ENCODE assay signal across 1 cellular context in genomic region chr13:26253787-26254582, GRCh38.
TF ChIP-seq lines count a peak whose summit lies in the region.

Gene CDK8 (plus strand): TSS chr13:26254129. CDS start chr13:26254642, 513 bp downstream.

TF ChIP-seq in HepG2, 621 proteins besides CTCF, POLR2A, EP300 and RAD21 (continued from another document and continues in another):
- TF ChIP-seq TBL1XR1 (IDR thresholded peaks at IDR 0.05; ENCODE audit: borderline replicate concordance, low read length, partially characterized antibody), result no peak
- TF ChIP-seq MEF2D (CRISPR knock-in tag; IDR thresholded peaks at IDR 0.05), result no peak
- TF ChIP-seq U2AF2 (IDR thresholded peaks at IDR 0.05; ENCODE audit: low read depth, low read length), result no peak
- no peak for TF ChIP-seq ATF3 (CRISPR knock-in tag; IDR thresholded peaks at IDR 0.05)
- no peak for TF ChIP-seq MTERF4 (CRISPR knock-in tag; IDR thresholded peaks at IDR 0.05)
- TF ChIP-seq SMC3 (IDR thresholded peaks at IDR 0.05; ENCODE audit: low read length), result no peak
- TF ChIP-seq NFIC (IDR thresholded peaks at IDR 0.05; ENCODE audit: low read length), result no peak
- peak; percentile 80 for TF ChIP-seq XRCC5 (optimal IDR thresholded peaks at IDR 0.05; ENCODE audit: low read length)
- no peak for TF ChIP-seq ZNF251 (CRISPR knock-in tag; IDR thresholded peaks at IDR 0.05)
- no peak for TF ChIP-seq CREB3 (CRISPR knock-in tag; IDR thresholded peaks at IDR 0.05)
- no peak for TF ChIP-seq NFE2 (CRISPR knock-in tag; IDR thresholded peaks at IDR 0.05)
- 0 out of 2 replicates have a peak, but pooled peaks have one; percentile 49 for TF ChIP-seq HNRNPL (IDR thresholded peaks at IDR 0.05; ENCODE audit: low read depth, low read length)
- no peak for TF ChIP-seq MAFG (CRISPR knock-in tag; IDR thresholded peaks at IDR 0.05)
- TF ChIP-seq NKX3-1 (CRISPR knock-in tag; IDR thresholded peaks at IDR 0.05), result no peak
- no peak for TF ChIP-seq TOPORS (CRISPR knock-in tag; IDR thresholded peaks at IDR 0.05)
- peak; percentile 80; the same call in 1 of the 2 replicates for TF ChIP-seq KDM5A (IDR thresholded peaks at IDR 0.05; ENCODE audit: borderline replicate concordance, low read length)
- no peak for TF ChIP-seq CENPX (CRISPR knock-in tag; IDR thresholded peaks at IDR 0.05)
- no peak for TF ChIP-seq MATR3 (CRISPR knock-in tag; IDR thresholded peaks at IDR 0.05)
- TF ChIP-seq SAFB2 (CRISPR knock-in tag; IDR thresholded peaks at IDR 0.05; ENCODE audit: borderline replicate concordance, low read depth), result no peak; the same call in 1 of the 2 replicates
- TF ChIP-seq ZNF614 (CRISPR knock-in tag; IDR thresholded peaks at IDR 0.05; ENCODE audit: borderline replicate concordance), result no peak
- no peak for TF ChIP-seq CEBPZ (IDR thresholded peaks at IDR 0.05; ENCODE audit: low read length)
- no peak for TF ChIP-seq ZFP36 (IDR thresholded peaks at IDR 0.05; ENCODE audit: borderline replicate concordance, low read depth, low read length, partially characterized antibody)
- TF ChIP-seq ATF7-NPFF (CRISPR knock-in tag; IDR thresholded peaks at IDR 0.05; ENCODE audit: low read depth), result no peak
- no peak for TF ChIP-seq ZNF784 (CRISPR knock-in tag; IDR thresholded peaks at IDR 0.05; ENCODE audit: borderline replicate concordance)
- peak; percentile 38; the same call in 1 of the 2 replicates for TF ChIP-seq ARNTL (CRISPR knock-in tag; IDR thresholded peaks at IDR 0.05)
- TF ChIP-seq FOXP4 (CRISPR knock-in tag; IDR thresholded peaks at IDR 0.05), result peak; percentile 59
- TF ChIP-seq ZMAT3 (CRISPR knock-in tag; conservative IDR thresholded peaks at IDR 0.05), result 0 out of 2 replicates have a peak, but pooled peaks have one; percentile 6
- no peak for TF ChIP-seq REXO4 (CRISPR knock-in tag; IDR thresholded peaks at IDR 0.05; ENCODE audit: borderline replicate concordance)
- no peak for TF ChIP-seq ZNF530 (CRISPR knock-in tag; IDR thresholded peaks at IDR 0.05; ENCODE audit: low read depth)
- TF ChIP-seq ZNF839 (CRISPR knock-in tag; IDR thresholded peaks at IDR 0.05; ENCODE audit: borderline replicate concordance), result 0 out of 2 replicates have a peak, but pooled peaks have one; percentile 30
- no peak for TF ChIP-seq ZNF256 (CRISPR knock-in tag; conservative IDR thresholded peaks at IDR 0.05)
- TF ChIP-seq ZNF7 (CRISPR knock-in tag; IDR thresholded peaks at IDR 0.05), result no peak
- TF ChIP-seq JDP2 (CRISPR knock-in tag; IDR thresholded peaks at IDR 0.05; ENCODE audit: borderline replicate concordance), result no peak
- TF ChIP-seq ZBTB38 (CRISPR knock-in tag; IDR thresholded peaks at IDR 0.05), result peak; percentile 49
- peak; percentile 95 for TF ChIP-seq HCFC1 (IDR thresholded peaks at IDR 0.05; ENCODE audit: low read depth, low read length)
- TF ChIP-seq MED8 (CRISPR knock-in tag; IDR thresholded peaks at IDR 0.05; ENCODE audit: insufficient replicate concordance), result no peak
- TF ChIP-seq ZNF362 (CRISPR knock-in tag; IDR thresholded peaks at IDR 0.05; ENCODE audit: borderline replicate concordance), result no peak
- no peak for TF ChIP-seq ZBED4 (CRISPR knock-in tag; IDR thresholded peaks at IDR 0.05; ENCODE audit: borderline replicate concordance)
- no peak for TF ChIP-seq FOXA1 (IDR thresholded peaks at IDR 0.05)
- no peak for TF ChIP-seq FOXA1 (CRISPR knock-in tag; IDR thresholded peaks at IDR 0.05)
- TF ChIP-seq ATF2 (CRISPR knock-in tag; IDR thresholded peaks at IDR 0.05), result 0 out of 2 replicates have a peak, but pooled peaks have one; percentile 36
- TF ChIP-seq ZNF768 (CRISPR knock-in tag; IDR thresholded peaks at IDR 0.05), result no peak
- TF ChIP-seq RBM22 (optimal IDR thresholded peaks at IDR 0.05; ENCODE audit: low read length), result no peak
- TF ChIP-seq ZFYVE20 (CRISPR knock-in tag; IDR thresholded peaks at IDR 0.05; ENCODE audit: borderline replicate concordance, low read depth), result no peak
- TF ChIP-seq ZNF30 (CRISPR knock-in tag; IDR thresholded peaks at IDR 0.05), result no peak
- TF ChIP-seq KDM1A (CRISPR knock-in tag; IDR thresholded peaks at IDR 0.05), result no peak
- TF ChIP-seq KLF13 (CRISPR knock-in tag; IDR thresholded peaks at IDR 0.05), result no peak
- peak; percentile 70 for TF ChIP-seq KAT8 (CRISPR knock-in tag; IDR thresholded peaks at IDR 0.05)
- TF ChIP-seq UBTF (CRISPR knock-in tag; IDR thresholded peaks at IDR 0.05), result peak; percentile 88
- TF ChIP-seq TEAD3 (CRISPR knock-in tag; optimal IDR thresholded peaks at IDR 0.05; ENCODE audit: borderline replicate concordance), result peak; percentile 18
- peak; percentile 91 for TF ChIP-seq HNRNPLL (IDR thresholded peaks at IDR 0.05; ENCODE audit: low read depth, low read length, poor library complexity, severe bottlenecking)
